Comparison of ENCODE assay signal across 21 cellular contexts in genomic region chr9:100933656-100934055, GRCh38.
DNase-seq lines count a peak whose midpoint lies in the region; ATAC-seq and TF ChIP-seq lines count a peak whose summit lies in the region.
"Had no signal": no experiment of that assay in that cellular context is flagged by ENCODE, and none has a peak within 500 bp of the region (broad histone marks: within the 10 kb centered on the region; RNA-seq: fewer than 3 reads in every experiment).

No MANE protein-coding gene starts in this region.

- H3K36me3 Mint-ChIP-seq in HFFc6 (ENCODE audit: low read depth): no peaks in the 10 kb centered on the region
- H3K36me3 Mint-ChIP-seq: activated CD8-positive, alpha-beta memory T cell treated with anti-CD3 and anti-CD28 coated beads, Interleukin-2, amount 10 ng/mL, durations not matched to agents 7 days and 5 days; brain had no signal

- peak; percentile 14 for DNase-seq in A172 (ENCODE audit: low spot score)
- DNase-seq in HFFc6: peak; percentile 4
- peak; percentile 2 for DNase-seq in amniotic epithelial cell (ENCODE audit: low read depth)
- peak; percentile 1 for DNase-seq in fibroblast of the aortic adventitia (ENCODE audit: low read depth)
- no peak for DNase-seq in amygdala (lab: John Stamatoyannopoulos, UW)
- DNase-seq in ureter (ENCODE audit: low spot score): no peak
- DNase-seq in NCI-H2107 treated with DMSO at 0.1 percent for 48 hours (lab: John Stamatoyannopoulos, UW; ENCODE audit: unreplicated experiment): no peak
- DNase-seq: activated CD4-positive, alpha-beta T cell treated with anti-CD3 and anti-CD28 coated beads for 4 hours; activated CD8-positive, alpha-beta memory T cell treated with anti-CD3 and anti-CD28 coated beads, Interleukin-2, amount 10 ng/mL, durations not matched to agents 7 days and 5 days; NCI-H1092; NCI-H2029 treated with DMSO at 0.1 percent for 48 hours; PC-9; substantia nigra had no signal

- H3K4me3 Mint-ChIP-seq in HFFc6: no peak overlapping the region
- H3K4me3 Mint-ChIP-seq: activated CD8-positive, alpha-beta memory T cell treated with anti-CD3 and anti-CD28 coated beads, Interleukin-2, amount 10 ng/mL, durations not matched to agents 7 days and 5 days; brain; neural crest cell had no signal

- ATAC-seq in HG02571 (IDR thresholded peaks at IDR 0.05; ENCODE audit: unreplicated experiment): no peak
- ATAC-seq: activated CD8-positive, alpha-beta memory T cell treated with anti-CD3 and anti-CD28 coated beads, Interleukin-2, amount 10 ng/mL, durations not matched to agents 7 days and 5 days; activated naive CD4-positive, alpha-beta T cell treated with anti-CD3 and anti-CD28 coated beads, Interleukin-2, amount 50 U/mL, for 72 hours; HCT116 had no signal

- H3K4me1 Mint-ChIP-seq in HFFc6 (ENCODE audit: low read depth): no peaks in the 10 kb centered on the region
- H3K4me1 Mint-ChIP-seq: activated CD8-positive, alpha-beta memory T cell treated with anti-CD3 and anti-CD28 coated beads, Interleukin-2, amount 10 ng/mL, durations not matched to agents 7 days and 5 days; brain; neural crest cell had no signal

- H3K4me3 ChIP-seq in fibroblast of the aortic adventitia (ENCODE audit: low read depth, low read length): no peak overlapping the region
- H3K4me3 ChIP-seq: BLaER1 treated with 17β-estradiol and CSF1 and Interleukin-3, amounts not matched to agents 10 nM and 100 nM; PC-9; prostate gland; SJSA1 had no signal

- peaks cover 51% of the 10 kb centered on the region for H3K9me3 Mint-ChIP-seq in HFFc6

- no peak for TF ChIP-seq CTCF in HFFc6 (IDR thresholded peaks at IDR 0.05)
- no peak for TF ChIP-seq CTCF in fibroblast of the aortic adventitia (IDR thresholded peaks at IDR 0.05; ENCODE audit: insufficient read depth, low read length)

- no peaks in the 10 kb centered on the region for H3K27me3 Mint-ChIP-seq in HFFc6 (ENCODE audit: insufficient read depth)
- H3K27me3 Mint-ChIP-seq: activated CD8-positive, alpha-beta memory T cell treated with anti-CD3 and anti-CD28 coated beads, Interleukin-2, amount 10 ng/mL, durations not matched to agents 7 days and 5 days; brain had no signal

- H3K27ac Mint-ChIP-seq in HFFc6: no peak overlapping the region
- H3K27ac Mint-ChIP-seq: activated CD8-positive, alpha-beta memory T cell treated with anti-CD3 and anti-CD28 coated beads, Interleukin-2, amount 10 ng/mL, durations not matched to agents 7 days and 5 days; activated naive CD4-positive, alpha-beta T cell treated with anti-CD3 and anti-CD28 coated beads, Interleukin-2, amount 50 U/mL, for 72 hours; brain had no signal

Comparison
In these comparisons a context has a peak if more than half of its experiments do, and no peak if none do; other contexts are left out.
1. DNase-seq: peak in A172 (single experiment), HFFc6 (single experiment), amniotic epithelial cell (single experiment) and fibroblast of the aortic adventitia (single experiment); none in amygdala (0 of 56), ureter (single experiment) and NCI-H2107 treated with DMSO at 0.1 percent for 48 hours (single experiment).